In genomic region chr12:93235881-93236280, GRCh38 we compare ENCODE assay signal across 23 cellular contexts.
"Had no signal": no experiment of that assay in that cellular context is flagged by ENCODE, and none has a peak within 500 bp of the region (broad histone marks: within the 10 kb centered on the region; RNA-seq: fewer than 3 reads in every experiment).

No MANE protein-coding gene starts in this region.

- H3K4me1 Mint-ChIP-seq: mesothelial cell of epicardium had no signal

- H3K4me3 ChIP-seq: coronary artery, dorsolateral prefrontal cortex, esophagus squamous epithelium, gastrocnemius medialis, heart right ventricle, left lung, lower lobe of right lung, mucosa of descending colon had no signal

- H3K4me3 Mint-ChIP-seq: mesothelial cell of epicardium, naive B cell had no signal

- ATAC-seq: esophagus mucosa, gastrocnemius medialis, heart right ventricle, left cardiac atrium, left lung, left ventricle myocardium superior, lower lobe of right lung, mucosa of descending colon had no signal

- DNase-seq: dermis blood vessel endothelial cell; dorsolateral prefrontal cortex; effector CD4-positive, alpha-beta T cell; effector memory CD4-positive, alpha-beta T cell; esophagus squamous epithelium; foreskin fibroblast; foreskin melanocyte; gastrocnemius medialis; glutamatergic neuron; head of caudate nucleus; heart right ventricle; hippocampal formation; left cardiac atrium; left lung; left ventricle myocardium superior; lower lobe of right lung; mesenchymal stem cell; mucosa of descending colon; naive B cell had no signal

- H3K27me3 ChIP-seq: dorsolateral prefrontal cortex, esophagus squamous epithelium, gastrocnemius medialis, heart right ventricle, left lung had no signal

- H3K27ac Mint-ChIP-seq: mesothelial cell of epicardium had no signal

- H3K4me1 ChIP-seq: esophagus squamous epithelium, lower lobe of right lung had no signal

- H3K36me3 ChIP-seq: esophagus squamous epithelium, gastrocnemius medialis, heart right ventricle, left lung, lower lobe of right lung had no signal

- H3K27ac ChIP-seq: dorsolateral prefrontal cortex, epithelial cell of prostate, esophagus squamous epithelium, heart right ventricle, left lung, lower lobe of right lung had no signal

- H3K9me3 ChIP-seq: gastrocnemius medialis, lower lobe of right lung had no signal
